ENCODE assay signal across 7 cellular contexts in the genomic region with DNA sequence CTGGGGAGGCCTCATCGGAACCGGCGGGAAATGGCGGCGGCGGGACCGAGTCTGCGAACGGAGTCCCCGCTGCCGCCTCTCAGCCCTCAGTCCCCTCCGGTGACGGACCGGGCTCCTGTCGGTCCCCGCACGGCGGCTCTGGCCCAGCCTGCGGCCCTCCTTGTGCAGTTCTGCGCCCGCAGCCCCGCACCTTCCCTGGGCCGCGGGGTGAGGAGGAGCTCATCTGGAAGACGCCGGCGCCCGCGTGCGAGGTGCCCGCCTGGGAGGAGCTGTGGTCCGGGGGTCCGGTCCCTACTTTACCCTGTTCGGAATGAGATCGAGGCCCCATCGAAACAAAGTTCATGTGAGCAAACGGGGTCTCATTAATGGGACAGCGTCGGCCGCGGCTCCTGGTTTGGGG. TPM values are rescaled to one million over a fixed set of nuclear protein-coding genes. Genes with fewer than 3 reads are reported as not detected.
DNase-seq lines count a peak whose midpoint lies in the region; ATAC-seq and TF ChIP-seq lines count a peak whose summit lies in the region.
"Not testable (repeated sequence)": the region's sequence is repeated elsewhere in the genome, so short reads cannot be mapped to it uniquely, and the experiment has no call there.

No MANE protein-coding gene starts in this region.

- ATAC-seq in left ventricle myocardium superior: peak; percentile 36
- ATAC-seq in natural killer cell treated with Interleukin-12 subunit alpha and Interleukin-12 subunit beta and Interleukin-15 and Interleukin-18, amount 100 ng/mL, for 72 hours: peak; percentile 3 to 25

- not testable (repeated sequence) for H3K4me2 ChIP-seq in OCI-LY3 (ENCODE audit: low read length)

- not testable (repeated sequence) for H3K27ac Mint-ChIP-seq in natural killer cell treated with Interleukin-12 subunit alpha and Interleukin-12 subunit beta and Interleukin-15 and Interleukin-18, amount 100 ng/mL, for 72 hours

- H3K9me3 Mint-ChIP-seq in natural killer cell treated with Interleukin-12 subunit alpha and Interleukin-12 subunit beta and Interleukin-15 and Interleukin-18, amount 100 ng/mL, for 72 hours: not testable (repeated sequence)

- H3K4me3 Mint-ChIP-seq in natural killer cell treated with Interleukin-12 subunit alpha and Interleukin-12 subunit beta and Interleukin-15 and Interleukin-18, amount 100 ng/mL, for 72 hours: not testable (repeated sequence)

- not testable (repeated sequence) for H4K20me1 ChIP-seq in OCI-LY3 (ENCODE audit: insufficient read depth, low read length)

- H3K9ac ChIP-seq in OCI-LY3 (ENCODE audit: low read length): peak overlapping the region; percentile 51; the same call in 1 of the 2 replicates

- not testable (repeated sequence) for DNase-seq in astrocyte of the cerebellum (ENCODE audit: low read depth); left ventricle myocardium superior; natural killer cell treated with Interleukin-12 subunit alpha and Interleukin-12 subunit beta and Interleukin-15 and Interleukin-18, amount 100 ng/mL, for 72 hours (ENCODE audit: low spot score); spleen

- H3K36me3 ChIP-seq in OCI-LY3 (replicated peaks; ENCODE audit: low read depth, low read length); esophagus (ENCODE audit: control insufficient read depth in 2 of 2, insufficient read depth in 2 of 2, low read length in 1 of 2); spleen: not testable (repeated sequence)

- not testable (repeated sequence) for H2AFZ ChIP-seq in OCI-LY3 (ENCODE audit: low read depth, low read length)

- not testable (repeated sequence) for H3K9me3 ChIP-seq in OCI-LY3 (ENCODE audit: insufficient read depth, low read length); esophagus (ENCODE audit: control insufficient read depth in 2 of 2, insufficient read depth in 1 of 2, low read depth in 1 of 2, low read length in 1 of 2); spleen

- not testable (repeated sequence) for TF ChIP-seq CTCF in OCI-LY3 (IDR thresholded peaks at IDR 0.05; ENCODE audit: low read depth, low read length); astrocyte of the cerebellum (IDR thresholded peaks at IDR 0.05; ENCODE audit: low read depth, low read length, missing control alignments); spleen (IDR thresholded peaks at IDR 0.05 in 8 of 11, conservative IDR thresholded peaks at IDR 0.05 in 3 of 11)

- in situ Hi-C loops in astrocyte of the cerebellum (cut with HindIII; ENCODE audit: low sequenced_read_pairs): not testable (repeated sequence)

- H3K4me3 ChIP-seq in GM08714 (ENCODE audit: low read length): peak overlapping the region; percentile 1; the same call in 1 of the 2 replicates
- H3K4me3 ChIP-seq in OCI-LY3 (ENCODE audit: low read length): 0 out of 2 replicates have a peak overlapping the region, but pooled peaks have one; percentile 23
- H3K4me3 ChIP-seq in astrocyte of the cerebellum (ENCODE audit: low read depth, low read length): peak overlapping the region; percentile 30
- peak overlapping the region; percentile 31 to 46 for H3K4me3 ChIP-seq in esophagus (ENCODE audit: low read depth in 1 of 2, low read length in 2 of 2)
- H3K4me3 ChIP-seq in spleen: peak overlapping the region in 5 of 8 donors; percentile 13 to 54 (median 30)

- not testable (repeated sequence) for H3K27me3 Mint-ChIP-seq in natural killer cell treated with Interleukin-12 subunit alpha and Interleukin-12 subunit beta and Interleukin-15 and Interleukin-18, amount 100 ng/mL, for 72 hours

- not testable (repeated sequence) for H3K4me1 Mint-ChIP-seq in natural killer cell treated with Interleukin-12 subunit alpha and Interleukin-12 subunit beta and Interleukin-15 and Interleukin-18, amount 100 ng/mL, for 72 hours (ENCODE audit: low read depth in 2 of 2)

- H3K4me1 ChIP-seq in OCI-LY3 (ENCODE audit: low read length): peaks cover 14% of the 10 kb centered on the region
- not testable (repeated sequence) for H3K4me1 ChIP-seq in esophagus (ENCODE audit: control insufficient read depth in 2 of 2, insufficient read depth in 2 of 2, low read length in 1 of 2); spleen

- H3K27me3 ChIP-seq in OCI-LY3 (ENCODE audit: low read depth, low read length); esophagus (ENCODE audit: control insufficient read depth in 1 of 2, insufficient read depth in 2 of 2, low read length in 2 of 2); spleen (replicated peaks in 1 of 7): not testable (repeated sequence)

- peaks cover 17% of the 10 kb centered on the region for H3K79me2 ChIP-seq in OCI-LY3 (ENCODE audit: low read length)

- H3K36me3 Mint-ChIP-seq in natural killer cell treated with Interleukin-12 subunit alpha and Interleukin-12 subunit beta and Interleukin-15 and Interleukin-18, amount 100 ng/mL, for 72 hours: not testable (repeated sequence)

- WGBS in esophagus, 2 donors: 7% methylated on average over 14 of the region's 41 CpGs; no CpG with 5 or more reads in 1 of the 2 donors
- 5% methylated on average over 13 of the region's 41 CpGs; no CpG with 5 or more reads in 4 of the 5 donors for WGBS in spleen, 5 donors

- TF ChIP-seq POLR2A in spleen (IDR thresholded peaks at IDR 0.05): not testable (repeated sequence)

- intact Hi-C loops in left ventricle myocardium superior (cut with micrococcal nuclease); spleen (cut with DNase I; ENCODE audit: low total_unique reads): not testable (repeated sequence)

- H3K27ac ChIP-seq in OCI-LY3 (ENCODE audit: low read length); esophagus (ENCODE audit: low read depth in 2 of 2, low read length in 1 of 2): not testable (repeated sequence)
- peak overlapping the region in 4 of 8 donors; percentile 16 to 62 (median 58) for H3K27ac ChIP-seq in spleen

RNA-seq across cellular contexts. Expression of a gene that starts 0.4 kb away (rescaled TPM):
- polyA plus RNA-seq in esophagus: 1 to 10 TPM; 3.3 to 5.2 TPM
- total RNA-seq in left ventricle myocardium superior: 6.4 TPM
- 10 to 100 TPM; 12.0 to 33.4 TPM for total RNA-seq in natural killer cell treated with Interleukin-12 subunit alpha and Interleukin-12 subunit beta and Interleukin-15 and Interleukin-18, amount 100 ng/mL, for 72 hours
- 10 to 100 TPM; 19.2 to 55.9 (median 35.0) TPM for total RNA-seq in spleen
- 1 to 10 TPM; 2.9 to 5.0 (median 3.0) TPM for polyA plus RNA-seq in spleen
